In genomic region chr3:159458010-159458409, GRCh38 we compare ENCODE assay signal across 11 cellular contexts.
DNase-seq lines count a peak whose midpoint lies in the region; ATAC-seq and TF ChIP-seq lines count a peak whose summit lies in the region.
"Had no signal": no experiment of that assay in that cellular context is flagged by ENCODE, and none has a peak within 500 bp of the region (broad histone marks: within the 10 kb centered on the region; RNA-seq: fewer than 3 reads in every experiment).

No MANE protein-coding gene starts in this region.

- no peaks in the 10 kb centered on the region for H3K27me3 ChIP-seq in H7 (ENCODE audit: control insufficient read depth, insufficient read depth, low read length)
- no peaks in the 10 kb centered on the region for H3K27me3 ChIP-seq in RWPE2 (ENCODE audit: insufficient read depth, poor library complexity, severe bottlenecking)
- no peaks in the 10 kb centered on the region for H3K27me3 ChIP-seq in skeletal muscle satellite cell (ENCODE audit: control insufficient read depth, insufficient read depth, low read length)
- no peaks in the 10 kb centered on the region for H3K27me3 ChIP-seq in Peyer's patch

- H3K9ac ChIP-seq in skeletal muscle satellite cell (ENCODE audit: low read depth, low read length): peak overlapping the region; percentile 52
- H3K9ac ChIP-seq: parathyroid adenoma had no signal

- no peak overlapping the region for H3K4me3 ChIP-seq in H7 (ENCODE audit: insufficient read depth, low read depth, low read length)
- no peak overlapping the region for H3K4me3 ChIP-seq in RWPE2 (ENCODE audit: severe bottlenecking)
- H3K4me3 ChIP-seq in skeletal muscle satellite cell (ENCODE audit: low read length): peak overlapping the region; percentile 14
- H3K4me3 ChIP-seq in Peyer's patch: no peak overlapping the region

- TF ChIP-seq CTCF in RWPE2 (IDR thresholded peaks at IDR 0.05; ENCODE audit: poor library complexity, severe bottlenecking) (peak; percentile 40), Peyer's patch (IDR thresholded peaks at IDR 0.05) (no peak)

- H3K36me3 ChIP-seq in H7 (replicated peaks; ENCODE audit: control insufficient read depth, insufficient read depth, low read length): no peaks in the 10 kb centered on the region
- H3K36me3 ChIP-seq in RWPE2 (ENCODE audit: low read depth): no peaks in the 10 kb centered on the region
- H3K36me3 ChIP-seq in skeletal muscle satellite cell (ENCODE audit: insufficient read depth, low read length): no peaks in the 10 kb centered on the region
- H3K36me3 ChIP-seq in Peyer's patch: no peaks in the 10 kb centered on the region

- H3K4me2 ChIP-seq in skeletal muscle satellite cell (ENCODE audit: low read length): peak overlapping the region; percentile 71

- peak; percentile 99 for ATAC-seq in RWPE2 (ENCODE audit: low read depth)
- ATAC-seq: activated naive CD8-positive, alpha-beta T cell treated with anti-CD3 and anti-CD28 coated beads, Interleukin-2, amount 50 U/mL, for 24 hours had no signal

- no peak for TF ChIP-seq POLR2A in Peyer's patch (IDR thresholded peaks at IDR 0.05)

- peak; percentile 5 for DNase-seq in H7
- peak; percentile 89 for DNase-seq in RWPE2 (ENCODE audit: low spot score)
- DNase-seq in fibroblast of peridontal ligament (ENCODE audit: extremely low read depth): peak; percentile 75
- DNase-seq in activated effector memory CD4-positive, alpha-beta T cell treated with Interleukin-2 at 50 U/mL for 16 hours: no peak
- no peak for DNase-seq in NCI-H526 treated with DMSO at 0.1 percent for 48 hours (lab: John Stamatoyannopoulos, UW)
- no peak for DNase-seq in Peyer's patch
- DNase-seq in NCI-H1436 treated with DMSO at 0.1 percent for 48 hours (lab: John Stamatoyannopoulos, UW): no peak
- DNase-seq: activated CD4-positive, CD25-positive, alpha-beta regulatory T cell treated with anti-CD3 and anti-CD28 coated beads, Interleukin-2, amount 50 U/mL, for 72 hours; activated naive CD8-positive, alpha-beta T cell treated with anti-CD3 and anti-CD28 coated beads, Interleukin-2, amount 50 U/mL, for 24 hours had no signal

- peaks cover 21% of the 10 kb centered on the region for H3K4me1 ChIP-seq in RWPE2 (ENCODE audit: insufficient read depth, poor library complexity, severe bottlenecking)
- H3K4me1 ChIP-seq in skeletal muscle satellite cell (ENCODE audit: control insufficient read depth, insufficient read depth, low read length): peaks cover 36% of the 10 kb centered on the region
- no peaks in the 10 kb centered on the region for H3K4me1 ChIP-seq in Peyer's patch
- H3K4me1 ChIP-seq: parathyroid adenoma had no signal

- H3K9me3 ChIP-seq in RWPE2 (ENCODE audit: severe bottlenecking): no peaks in the 10 kb centered on the region
- no peaks in the 10 kb centered on the region for H3K9me3 ChIP-seq in skeletal muscle satellite cell (replicated peaks; ENCODE audit: low read length)
- no peaks in the 10 kb centered on the region for H3K9me3 ChIP-seq in Peyer's patch

- H3K27ac ChIP-seq in RWPE2 (ENCODE audit: poor library complexity, severe bottlenecking): peak overlapping the region; percentile 75
- no peak overlapping the region for H3K27ac ChIP-seq in Peyer's patch
- H3K27ac ChIP-seq: parathyroid adenoma had no signal

Comparison
In these comparisons a context has a peak if more than half of its experiments do, and no peak if none do; other contexts are left out.
1. DNase-seq: peak in H7 (single experiment), RWPE2 (single experiment) and fibroblast of peridontal ligament (single experiment); none in activated effector memory CD4-positive, alpha-beta T cell treated with Interleukin-2 at 50 U/mL for 16 hours (single experiment), NCI-H526 treated with DMSO at 0.1 percent for 48 hours (single experiment), Peyer's patch (0 of 3) and NCI-H1436 treated with DMSO at 0.1 percent for 48 hours (single experiment).